Comparison of ENCODE assay signal across 1 cellular context in the genomic region with DNA sequence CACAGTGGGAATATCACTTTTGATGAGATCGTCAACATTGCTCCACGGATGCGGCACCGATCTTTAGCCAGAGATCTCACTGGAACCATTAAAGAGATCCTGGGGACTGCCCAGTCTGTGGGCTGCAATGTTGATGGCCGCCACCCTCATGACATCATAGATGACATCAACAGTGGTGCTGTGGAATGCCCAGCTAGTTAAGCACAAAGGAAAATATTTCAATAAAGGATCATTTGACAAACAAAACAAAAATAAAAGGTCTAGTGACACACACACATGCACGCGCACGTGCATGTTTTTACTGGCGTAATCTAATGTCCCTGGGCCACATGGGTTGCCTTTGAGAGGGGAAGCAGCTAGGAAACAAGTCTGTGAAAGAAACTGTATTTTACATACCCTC.
TF ChIP-seq lines count a peak whose summit lies in the region.
"Not testable (repeated sequence)": the region's sequence is repeated elsewhere in the genome, so short reads cannot be mapped to it uniquely, and the experiment has no call there.

No MANE protein-coding gene starts in this region.

TF ChIP-seq in K562, 482 proteins besides CTCF, POLR2A, EP300 and RAD21 (continued from another document):
- not testable (repeated sequence) for TF ChIP-seq ATF1 (CRISPR knock-in tag; IDR thresholded peaks at IDR 0.05)
- peak; percentile 75 for TF ChIP-seq ATF1 (tag; IDR thresholded peaks at IDR 0.05)
TF ChIP-seq in K562: peak in this region for 4; not testable (repeated sequence) for 478.
